8 cellular contexts compared by ENCODE assay signal in genomic region chr10:17617031-17617911, GRCh38. TPM values are rescaled to one million over a fixed set of nuclear protein-coding genes. Genes with fewer than 3 reads are reported as not detected.
DNase-seq lines count a peak whose midpoint lies in the region; ATAC-seq and TF ChIP-seq lines count a peak whose summit lies in the region.

Gene HACD1, minus strand, starts transcription at chr10:17617374. Its CDS starts 35 bp downstream, at chr10:17617339.

- no peak within 1 kb of the TSS for H3K4me3 ChIP-seq in OCI-LY7 (ENCODE audit: low read depth, low read length, poor library complexity, severe bottlenecking)
- H3K4me3 ChIP-seq in naive thymus-derived CD4-positive, alpha-beta T cell (ENCODE audit: low read length) = peak within 1 kb of the TSS; percentile 80
- peak within 1 kb of the TSS; percentile 81 to 88 for H3K4me3 ChIP-seq in stomach smooth muscle (ENCODE audit: low read length in 2 of 2)

- no peak for TF ChIP-seq CTCF in OCI-LY7 (conservative IDR thresholded peaks at IDR 0.05; ENCODE audit: low read length)

- H3K9me2 ChIP-seq in OCI-LY7 (ENCODE audit: insufficient read depth, low read length) = no peaks in the 10 kb centered on the region

- peaks cover 43% of the 10 kb centered on the region for H3K27me3 Mint-ChIP-seq in activated T-helper 1 cell treated with anti-CD3 and anti-CD28 coated beads, Interleukin-12 subunit alpha, Interleukin-12 subunit beta, Interleukin-2, Interleukin-4 antibody, amounts not matched to agents 30 ng/mL and 10 ng/mL and 1 ng/mL, durations not matched to agents 14 hours and 24 hours and 36 hours (ENCODE audit: insufficient read depth)
- peaks cover 13 to 39% (median 21%) of the 10 kb centered on the region in 5 donors for H3K27me3 Mint-ChIP-seq in naive thymus-derived CD4-positive, alpha-beta T cell

- H3K79me2 ChIP-seq in OCI-LY7 (ENCODE audit: insufficient read depth, low read depth, low read length) = no peaks in the 10 kb centered on the region

- H3K9me3 Mint-ChIP-seq in activated T-helper 1 cell treated with anti-CD3 and anti-CD28 coated beads, Interleukin-12 subunit alpha, Interleukin-12 subunit beta, Interleukin-2, Interleukin-4 antibody, amounts not matched to agents 30 ng/mL and 10 ng/mL and 1 ng/mL, durations not matched to agents 14 hours and 24 hours and 36 hours = no peaks in the 10 kb centered on the region
- H3K9me3 Mint-ChIP-seq in naive thymus-derived CD4-positive, alpha-beta T cell = no peaks in the 10 kb centered on the region

- intact Hi-C loops in OCI-LY7 (cut with micrococcal nuclease; ENCODE audit: unreplicated experiment) = no loop called here
- intact Hi-C loops in activated T-helper 1 cell treated with anti-CD3 and anti-CD28 coated beads, Interleukin-12 subunit alpha, Interleukin-12 subunit beta, Interleukin-2, Interleukin-4 antibody, amounts not matched to agents 30 ng/mL and 10 ng/mL and 1 ng/mL, durations not matched to agents 14 hours and 24 hours and 36 hours (cut with micrococcal nuclease) = loop anchor here (1.0 to 5.0 kb wide), 3 partner anchors 27 to 70 kb away; partner anchors contain the start of gene STAM
- intact Hi-C loops in naive thymus-derived CD4-positive, alpha-beta T cell (cut with micrococcal nuclease) = loop anchor here (1.0 to 5.0 kb wide), 2 partner anchors 27 to 65 kb away; partner anchors contain the start of gene STAM (in 2 of the 2)

- POLR2A ChIA-PET in OCI-LY7 (lab: Charles Lee) = interaction anchor here (0.6 to 1.0 kb wide), 2 partner anchors 33 to 210 kb away, joined by 3 to 5 read pairs; no protein-coding TSS in a partner anchor
- POLR2A ChIA-PET in naive thymus-derived CD4-positive, alpha-beta T cell (lab: Charles Lee) = interaction anchor here (1.1 to 1.5 kb wide), 2 partner anchors 27 to 56 kb away, joined by 3 to 4 read pairs; partner anchors contain the start of gene STAM

- no TSS peak for BruUV-seq in OCI-LY7 (replicated peaks; lab: Mats Ljungman, UMichigan)

- no peaks in the 10 kb centered on the region for H3K36me3 Mint-ChIP-seq in activated T-helper 1 cell treated with anti-CD3 and anti-CD28 coated beads, Interleukin-12 subunit alpha, Interleukin-12 subunit beta, Interleukin-2, Interleukin-4 antibody, amounts not matched to agents 30 ng/mL and 10 ng/mL and 1 ng/mL, durations not matched to agents 14 hours and 24 hours and 36 hours (ENCODE audit: low read depth)
- H3K36me3 Mint-ChIP-seq in naive thymus-derived CD4-positive, alpha-beta T cell = no peaks in the 10 kb centered on the region

- no peaks in the 10 kb centered on the region for H3K4me1 ChIP-seq in OCI-LY7 (ENCODE audit: insufficient read depth, low read length, poor library complexity, severe bottlenecking)
- peaks cover 0 to 3% of the 10 kb centered on the region in 2 donors for H3K4me1 ChIP-seq in naive thymus-derived CD4-positive, alpha-beta T cell (ENCODE audit: control insufficient read depth in 2 of 2, insufficient read depth in 2 of 2, low read length in 2 of 2)
- H3K4me1 ChIP-seq in stomach smooth muscle (ENCODE audit: control insufficient read depth, insufficient read depth, low read length) = peaks cover 14% of the 10 kb centered on the region

- H3K27ac ChIP-seq in OCI-LY7 (ENCODE audit: low read depth, low read length, poor library complexity, severe bottlenecking) (no peak within 1 kb of the TSS), stomach smooth muscle (ENCODE audit: low read length) (peak within 1 kb of the TSS; percentile 92)
- no peak within 1 kb of the TSS for H3K27ac ChIP-seq in naive thymus-derived CD4-positive, alpha-beta T cell (ENCODE audit: low read depth, low read length)

- H3K4me2 ChIP-seq in OCI-LY7 (ENCODE audit: low read length) = peak within 1 kb of the TSS; percentile 9; the same call in 1 of the 2 replicates

- H3K9me3 ChIP-seq in OCI-LY7 (ENCODE audit: low read length) (no peaks in the 10 kb centered on the region), stomach smooth muscle (ENCODE audit: control insufficient read depth in 2 of 2, low read length in 2 of 2) (no peaks in the 10 kb centered on the region)
- H3K9me3 ChIP-seq in naive thymus-derived CD4-positive, alpha-beta T cell (ENCODE audit: control insufficient read depth in 2 of 3, low read length in 3 of 3) = no peaks in the 10 kb centered on the region

- H3K36me3 ChIP-seq in OCI-LY7 (ENCODE audit: insufficient read depth, low read length) = no peaks in the 10 kb centered on the region
- no peaks in the 10 kb centered on the region for H3K36me3 ChIP-seq in naive thymus-derived CD4-positive, alpha-beta T cell (ENCODE audit: control insufficient read depth in 2 of 3, insufficient read depth in 3 of 3, low read length in 3 of 3)
- H3K36me3 ChIP-seq in stomach smooth muscle (ENCODE audit: control insufficient read depth in 2 of 2, insufficient read depth in 2 of 2, low read length in 2 of 2) = no peaks in the 10 kb centered on the region

- no peak within 1 kb of the TSS for H2AFZ ChIP-seq in OCI-LY7 (ENCODE audit: low read length)

- H3K27me3 ChIP-seq in naive thymus-derived CD4-positive, alpha-beta T cell (ENCODE audit: control insufficient read depth in 2 of 2, insufficient read depth in 2 of 2, low read length in 2 of 2) = no peaks in the 10 kb centered on the region
- H3K27me3 ChIP-seq in stomach smooth muscle (ENCODE audit: control insufficient read depth in 1 of 2, insufficient read depth in 2 of 2, low read length in 2 of 2) = no peaks in the 10 kb centered on the region

- CTCF ChIA-PET in OCI-LY7 (lab: Charles Lee; ENCODE audit: unreplicated experiment) = interaction anchor here (0.6 kb wide), 1 partner anchor 840 kb away, joined by 3 read pairs; no protein-coding TSS in a partner anchor
- CTCF ChIA-PET in naive thymus-derived CD4-positive, alpha-beta T cell (lab: Charles Lee) = interaction anchor here (0.6 to 0.8 kb wide), 3 partner anchors 26 to 1714 kb away, joined by 3 read pairs; partner anchors contain the start of gene STAM

- H3K4me3 Mint-ChIP-seq in activated T-helper 1 cell treated with anti-CD3 and anti-CD28 coated beads, Interleukin-12 subunit alpha, Interleukin-12 subunit beta, Interleukin-2, Interleukin-4 antibody, amounts not matched to agents 30 ng/mL and 10 ng/mL and 1 ng/mL, durations not matched to agents 14 hours and 24 hours and 36 hours = peak within 1 kb of the TSS; percentile 86
- H3K4me3 Mint-ChIP-seq in naive thymus-derived CD4-positive, alpha-beta T cell = peak within 1 kb of the TSS; percentile 86 to 93 (median 90)

- H3K9ac ChIP-seq in stomach smooth muscle (ENCODE audit: low read length in 2 of 2) = peak within 1 kb of the TSS; percentile 87

- ATAC-seq in HG03432 (IDR thresholded peaks at IDR 0.05; ENCODE audit: unreplicated experiment) = peak; percentile 79
- peak; percentile 74 for ATAC-seq in naive thymus-derived CD4-positive, alpha-beta T cell

- H4K20me1 ChIP-seq in OCI-LY7 (ENCODE audit: insufficient read depth, low read length) = no peaks in the 10 kb centered on the region

- H3K4me1 Mint-ChIP-seq in activated T-helper 1 cell treated with anti-CD3 and anti-CD28 coated beads, Interleukin-12 subunit alpha, Interleukin-12 subunit beta, Interleukin-2, Interleukin-4 antibody, amounts not matched to agents 30 ng/mL and 10 ng/mL and 1 ng/mL, durations not matched to agents 14 hours and 24 hours and 36 hours (ENCODE audit: low read depth) = peaks cover 6% of the 10 kb centered on the region
- H3K4me1 Mint-ChIP-seq in naive thymus-derived CD4-positive, alpha-beta T cell = peaks cover 0 to 16% (median 6%) of the 10 kb centered on the region in 7 donors

- H3K27ac Mint-ChIP-seq in activated T-helper 1 cell treated with anti-CD3 and anti-CD28 coated beads, Interleukin-12 subunit alpha, Interleukin-12 subunit beta, Interleukin-2, Interleukin-4 antibody, amounts not matched to agents 30 ng/mL and 10 ng/mL and 1 ng/mL, durations not matched to agents 14 hours and 24 hours and 36 hours = peak within 1 kb of the TSS; percentile 68
- H3K27ac Mint-ChIP-seq in naive thymus-derived CD4-positive, alpha-beta T cell = peak within 1 kb of the TSS in 3 of 9 donors; percentile 29 to 68 (median 52)

- DNase-seq in CD1c-positive myeloid dendritic cell (ENCODE audit: extremely low spot score) (peak; percentile 65), GM19240 (ENCODE audit: insufficient read length, low spot score) (peak; percentile 10), OCI-LY7 (ENCODE audit: low spot score) (no peak), fibroblast of gingiva (ENCODE audit: low read depth) (peak; percentile 59)
- peak; percentile 29 for DNase-seq in activated T-helper 1 cell treated with anti-CD3 and anti-CD28 coated beads, Interleukin-12 subunit alpha, Interleukin-12 subunit beta, Interleukin-2, Interleukin-4 antibody, amounts not matched to agents 30 ng/mL and 10 ng/mL and 1 ng/mL, durations not matched to agents 14 hours and 24 hours and 36 hours (ENCODE audit: low spot score)
- peak; percentile 15 to 63 (median 33) for DNase-seq in naive thymus-derived CD4-positive, alpha-beta T cell

RNA-seq across cellular contexts. Expression of gene HACD1, which starts in this region (rescaled TPM):
- total RNA-seq in OCI-LY7 (2014; rRNA removed; shearing (Covaris generic)) = not detected in 2 replicates
- total RNA-seq in OCI-LY7 (2022) = not detected in 2 replicates
- 0.80 and 1.5 TPM in 2 replicates for total RNA-seq in activated T-helper 1 cell treated with anti-CD3 and anti-CD28 coated beads, Interleukin-12 subunit alpha, Interleukin-12 subunit beta, Interleukin-2, Interleukin-4 antibody, amounts not matched to agents 30 ng/mL and 10 ng/mL and 1 ng/mL, durations not matched to agents 14 hours and 24 hours and 36 hours
- 1 to 10 TPM in 1 of 5 experiments, under 1 TPM in 2, not detected in 2; 0.24 to 1.6 (median 0.80) TPM for total RNA-seq in naive thymus-derived CD4-positive, alpha-beta T cell
- polyA plus RNA-seq in naive thymus-derived CD4-positive, alpha-beta T cell = 1 to 10 TPM in 1 of 2 donors, not detected in 1; 1.5 TPM
